In the genomic region with DNA sequence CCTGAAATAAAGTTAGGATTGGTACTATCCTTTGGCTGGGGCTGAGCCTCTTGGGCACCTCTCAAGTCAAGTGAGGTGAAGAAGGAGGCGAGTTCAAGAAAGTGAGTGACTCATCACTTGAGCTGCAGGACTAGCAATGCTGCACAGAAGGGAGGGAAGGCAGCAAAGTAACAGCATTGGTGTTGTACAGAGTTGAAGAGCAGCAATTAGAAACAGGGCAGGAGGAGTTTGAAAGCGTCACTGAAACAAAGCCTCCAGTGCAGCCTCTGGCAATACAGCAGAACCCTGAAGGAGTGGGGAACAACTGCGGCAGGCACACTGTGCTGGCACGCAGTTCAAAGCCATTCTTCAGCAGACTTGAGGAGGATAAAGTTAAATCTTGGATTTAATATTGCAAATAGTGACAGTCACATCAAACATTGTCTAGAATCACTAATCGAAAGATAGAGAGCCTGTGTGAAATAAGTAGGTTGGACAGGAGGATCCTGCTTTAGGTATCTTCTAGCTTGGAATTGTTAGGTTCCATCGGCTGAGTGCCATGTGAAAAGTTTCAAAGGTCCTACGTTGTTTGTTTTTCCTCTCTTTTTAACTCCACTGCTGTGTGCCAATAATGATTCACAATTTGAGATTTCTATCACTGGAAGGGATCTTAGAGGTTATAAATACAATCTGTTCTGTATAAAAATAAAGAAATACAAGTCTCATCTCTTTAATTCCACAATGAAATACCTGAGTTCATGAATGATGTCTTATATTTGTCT, we compare ENCODE assay signal across 10 cellular contexts.
DNase-seq lines count a peak whose midpoint lies in the region; ATAC-seq, FAIRE-seq and TF ChIP-seq lines count a peak whose summit lies in the region.
"Had no signal": no experiment of that assay in that cellular context is flagged by ENCODE, and none has a peak within 500 bp of the region (broad histone marks: within the 10 kb centered on the region; RNA-seq: fewer than 3 reads in every experiment).

No MANE protein-coding gene starts in this region.

- no peaks in the 10 kb centered on the region for H3K9me3 Mint-ChIP-seq in WTC11

- TF ChIP-seq CTCF in right atrium auricular region (IDR thresholded peaks at IDR 0.05), result no peak
- no peak for TF ChIP-seq CTCF in WTC11 (IDR thresholded peaks at IDR 0.05)

- CTCF ChIA-PET in WTC11 (lab: Charles Lee), result no interaction called here

- H3K27ac Mint-ChIP-seq in WTC11, result 0 out of 2 replicates have a peak overlapping the region, but pooled peaks have one; percentile 22
- H3K27ac Mint-ChIP-seq: CD14-positive monocyte had no signal

- no peak overlapping the region for H3K27ac ChIP-seq in right atrium auricular region
- H3K27ac ChIP-seq: HL-60 had no signal

- no peaks in the 10 kb centered on the region for H3K9me3 ChIP-seq in right atrium auricular region

- no peak overlapping the region for H3K4me3 Mint-ChIP-seq in WTC11
- H3K4me3 Mint-ChIP-seq: CD14-positive monocyte had no signal

- H3K27me3 ChIP-seq in right atrium auricular region, result no peaks in the 10 kb centered on the region

- intact Hi-C loops in Right ventricle myocardium superior (cut with DNase I), result no loop called here

- no peaks in the 10 kb centered on the region for H3K27me3 Mint-ChIP-seq in WTC11 (ENCODE audit: low read depth)

- H3K4me1 Mint-ChIP-seq in WTC11, result peaks cover 14% of the 10 kb centered on the region
- H3K4me1 Mint-ChIP-seq: CD14-positive monocyte had no signal

- H3K4me1 ChIP-seq in right atrium auricular region, result no peaks in the 10 kb centered on the region

- POLR2A ChIA-PET in WTC11 (lab: Charles Lee), result no interaction called here

- DNase-seq in Right ventricle myocardium superior, result peak; percentile 29
- DNase-seq in right atrium auricular region (ENCODE audit: low spot score), result no peak
- DNase-seq in WTC11 (ENCODE audit: low spot score), result no peak
- DNase-seq in islet precursor cell, result peak; percentile 79
- peak; percentile 9 for DNase-seq in urothelium cell line (ENCODE audit: low spot score)
- no peak for DNase-seq in stimulated activated CD4-positive, alpha-beta T cell treated with anti-CD3 and anti-CD28 coated beads, Interleukin-1b, Interleukin-23, amount 100 ng/mL, for 48 hours
- no peak for DNase-seq in NCI-H446 (lab: John Stamatoyannopoulos, UW)

- H3K36me3 ChIP-seq in right atrium auricular region, result no peaks in the 10 kb centered on the region

- H3K4me3 ChIP-seq in right atrium auricular region, result no peak overlapping the region

- FAIRE-seq in urothelium cell line (lab: Jason Lieb, UNC), result no peak

- ATAC-seq in Right ventricle myocardium superior (ENCODE audit: poor library complexity) (peak; percentile 60), WTC11 (peak; percentile 79), GM18907 (IDR thresholded peaks at IDR 0.05; ENCODE audit: unreplicated experiment) (no peak)

- no peaks in the 10 kb centered on the region for H3K36me3 Mint-ChIP-seq in WTC11
- H3K36me3 Mint-ChIP-seq: CD14-positive monocyte had no signal

TF ChIP-seq in WTC11, 78 proteins besides CTCF, POLR2A, EP300 and RAD21:
- no peak for TF ChIP-seq ZNF317 (CRISPR knock-in tag; IDR thresholded peaks at IDR 0.05; ENCODE audit: borderline replicate concordance, low read depth)
- no peak for TF ChIP-seq KAT7 (CRISPR knock-in tag; IDR thresholded peaks at IDR 0.05; ENCODE audit: borderline replicate concordance)
- no peak for TF ChIP-seq NFATC4 (CRISPR knock-in tag; IDR thresholded peaks at IDR 0.05)
- TF ChIP-seq, protein P1, sequence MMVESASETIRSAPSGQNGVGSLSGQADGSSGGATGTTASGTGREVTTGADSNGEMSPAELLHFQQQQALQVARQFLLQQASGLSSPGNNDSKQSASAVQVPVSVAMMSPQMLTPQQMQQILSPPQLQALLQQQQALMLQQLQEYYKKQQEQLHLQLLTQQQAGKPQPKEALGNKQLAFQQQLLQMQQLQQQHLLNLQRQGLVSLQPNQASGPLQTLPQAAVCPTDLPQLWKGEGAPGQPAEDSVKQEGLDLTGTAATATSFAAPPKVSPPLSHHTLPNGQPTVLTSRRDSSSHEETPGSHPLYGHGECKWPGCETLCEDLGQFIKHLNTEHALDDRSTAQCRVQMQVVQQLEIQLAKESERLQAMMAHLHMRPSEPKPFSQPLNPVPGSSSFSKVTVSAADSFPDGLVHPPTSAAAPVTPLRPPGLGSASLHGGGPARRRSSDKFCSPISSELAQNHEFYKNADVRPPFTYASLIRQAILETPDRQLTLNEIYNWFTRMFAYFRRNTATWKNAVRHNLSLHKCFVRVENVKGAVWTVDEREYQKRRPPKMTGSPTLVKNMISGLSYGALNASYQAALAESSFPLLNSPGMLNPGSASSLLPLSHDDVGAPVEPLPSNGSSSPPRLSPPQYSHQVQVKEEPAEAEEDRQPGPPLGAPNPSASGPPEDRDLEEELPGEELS (CRISPR knock-in tag; IDR thresholded peaks at IDR 0.05), result no peak
- no peak for TF ChIP-seq E2F5 (CRISPR knock-in tag; IDR thresholded peaks at IDR 0.05)
- TF ChIP-seq ZNF532 (CRISPR knock-in tag; IDR thresholded peaks at IDR 0.05; ENCODE audit: borderline replicate concordance), result no peak
- no peak for TF ChIP-seq HMGA2 (CRISPR knock-in tag; IDR thresholded peaks at IDR 0.05)

Comparison
In these comparisons a context has a peak if more than half of its experiments do, and no peak if none do; other contexts are left out.
1. DNase-seq: peak in Right ventricle myocardium superior (single experiment), islet precursor cell (single experiment) and urothelium cell line (single experiment); none in right atrium auricular region (single experiment), WTC11 (single experiment), stimulated activated CD4-positive, alpha-beta T cell treated with anti-CD3 and anti-CD28 coated beads, Interleukin-1b, Interleukin-23, amount 100 ng/mL, for 48 hours (single experiment) and NCI-H446 (0 of 2).